ENCODE assay signal across 8 cellular contexts in the genomic region with DNA sequence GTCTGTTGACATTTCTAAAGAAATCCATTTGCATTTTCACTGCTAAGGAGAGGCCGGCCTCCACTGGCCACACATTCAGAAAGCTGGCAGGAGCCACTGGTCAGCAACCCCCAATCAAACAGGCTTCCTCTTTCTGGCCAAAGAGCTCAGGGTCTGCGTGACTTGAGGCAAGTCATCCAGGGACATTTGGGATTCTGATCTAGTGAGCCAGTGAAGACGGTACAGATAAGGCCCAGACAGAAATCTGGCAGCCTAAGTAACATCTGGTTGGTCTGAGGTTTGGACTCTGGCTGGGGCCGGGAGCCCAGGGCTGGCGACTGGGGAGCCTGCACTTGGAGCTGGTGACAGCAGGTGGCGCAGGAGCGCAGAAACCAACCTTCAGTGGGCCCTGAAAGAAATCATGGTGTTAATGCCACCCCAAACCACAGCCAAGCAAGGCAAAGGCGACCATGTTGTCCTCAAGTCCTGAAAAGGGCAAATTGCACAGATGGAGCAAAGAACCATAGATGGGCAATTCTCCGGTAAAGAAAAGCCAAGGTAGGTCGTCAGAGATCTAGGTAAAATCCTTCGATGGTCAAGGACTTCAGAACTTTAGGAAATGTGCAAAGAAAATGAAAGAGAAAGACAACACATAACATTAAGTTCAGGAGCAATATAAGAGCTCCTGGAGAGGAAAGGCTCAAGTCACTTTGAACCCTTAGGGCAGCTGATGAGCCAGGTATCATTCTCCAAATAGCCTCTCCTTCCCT.
A peak's percentile ranks its signal among the peaks of the same experiment; 100 is the strongest.
DNase-seq lines count a peak whose midpoint lies in the region; TF ChIP-seq lines count a peak whose summit lies in the region.

No MANE protein-coding gene starts in this region.

- H3K36me3 Mint-ChIP-seq in nephron progenitor cell (ENCODE audit: low read depth): no peaks in the 10 kb centered on the region

- H2AFZ ChIP-seq in MM.1S (ENCODE audit: low read length): peak overlapping the region; percentile 67

- DNase-seq in NCI-H446 (lab: John Stamatoyannopoulos, UW) (peak; percentile 16 to 50), NCI-H446 treated with DMSO at 0.1 percent for 48 hours (lab: John Stamatoyannopoulos, UW) (no peak), H4 (ENCODE audit: low spot score) (peak; percentile 64), MM.1S (peak; percentile 66), fibroblast of the aortic adventitia (ENCODE audit: low read depth) (peak; percentile 100), nephron progenitor cell (peak; percentile 80), COR-L47 (lab: John Stamatoyannopoulos, UW) (no peak)
- DNase-seq in activated CD4-positive, alpha-beta T cell treated with anti-CD3 and anti-CD28 coated beads, Interleukin-2, amount 50 U/mL, for 1 hour: peak; percentile 3

- no peak overlapping the region for H3K27ac Mint-ChIP-seq in nephron progenitor cell

- H3K9ac ChIP-seq in MM.1S (ENCODE audit: low read length): no peak overlapping the region

- H3K4me3 Mint-ChIP-seq in nephron progenitor cell: no peak overlapping the region

- no peaks in the 10 kb centered on the region for H3K9me3 Mint-ChIP-seq in nephron progenitor cell

- H3K4me1 ChIP-seq in MM.1S (ENCODE audit: low read length): no peaks in the 10 kb centered on the region

- peak overlapping the region; percentile 64 for H3K4me2 ChIP-seq in MM.1S (ENCODE audit: low read depth, low read length)

- peaks cover 16% of the 10 kb centered on the region for H3K4me1 Mint-ChIP-seq in nephron progenitor cell

- no peaks in the 10 kb centered on the region for H3F3A ChIP-seq in MM.1S (ENCODE audit: insufficient read depth, low read length)

- H3K27ac ChIP-seq in MM.1S (ENCODE audit: low read length): no peak overlapping the region

- no peaks in the 10 kb centered on the region for H4K20me1 ChIP-seq in MM.1S (ENCODE audit: insufficient read depth, low read length)

- no peaks in the 10 kb centered on the region for H3K27me3 ChIP-seq in MM.1S (replicated peaks; ENCODE audit: insufficient read depth, low read length)

- peak overlapping the region; percentile 18; the same call in 1 of the 2 replicates for H3K4me3 ChIP-seq in MM.1S (ENCODE audit: low read length)
- H3K4me3 ChIP-seq in fibroblast of the aortic adventitia (ENCODE audit: low read depth, low read length): no peak overlapping the region

- H3K9me2 ChIP-seq in MM.1S (replicated peaks; ENCODE audit: insufficient read depth, low read length): no peaks in the 10 kb centered on the region

- H3K79me2 ChIP-seq in MM.1S (ENCODE audit: low read length): no peaks in the 10 kb centered on the region

- H3K36me3 ChIP-seq in MM.1S (replicated peaks; ENCODE audit: insufficient read depth, low read length): no peaks in the 10 kb centered on the region

- no peaks in the 10 kb centered on the region for H3K9me3 ChIP-seq in MM.1S (replicated peaks; ENCODE audit: insufficient read depth, low read length)

- TF ChIP-seq CTCF in MM.1S (IDR thresholded peaks at IDR 0.05; ENCODE audit: low read length): peak; percentile 97
- peak; percentile 98 for TF ChIP-seq CTCF in fibroblast of the aortic adventitia (IDR thresholded peaks at IDR 0.05; ENCODE audit: insufficient read depth, low read length)
- TF ChIP-seq CTCF in nephron progenitor cell (IDR thresholded peaks at IDR 0.05): peak; percentile 90

- H3K27me3 Mint-ChIP-seq in nephron progenitor cell (ENCODE audit: low read depth, poor library complexity): peaks cover 9% of the 10 kb centered on the region

Comparison
In these comparisons a context has a peak if more than half of its experiments do, and no peak if none do; other contexts are left out.
1. DNase-seq: peak in NCI-H446 (2 of 2), H4 (single experiment), MM.1S (single experiment), activated CD4-positive, alpha-beta T cell treated with anti-CD3 and anti-CD28 coated beads, Interleukin-2, amount 50 U/mL, for 1 hour (single experiment), fibroblast of the aortic adventitia (single experiment) and nephron progenitor cell (single experiment); none in NCI-H446 treated with DMSO at 0.1 percent for 48 hours (single experiment) and COR-L47 (single experiment).
2. Peak in every context shown above with its lines, with median percentiles within 50 percentile points of each other: CTCF ChIP-seq.